Comparison of ENCODE assay signal across 6 cellular contexts in genomic region chr16:69126801-69127200, GRCh38. TPM values are rescaled to one million over a fixed set of nuclear protein-coding genes. Genes with fewer than 3 reads are reported as not detected.
DNase-seq lines count a peak whose midpoint lies in the region; ATAC-seq and TF ChIP-seq lines count a peak whose summit lies in the region.
"Not testable (repeated sequence)": the region's sequence is repeated elsewhere in the genome, so short reads cannot be mapped to it uniquely, and the experiment has no call there.

No MANE protein-coding gene starts in this region.

- H3F3A ChIP-seq in neural progenitor cell (ENCODE audit: low read depth) = peaks cover 34% of the 10 kb centered on the region

- CTCF ChIA-PET in Caco-2 (lab: Charles Lee) = interaction anchor here (0.6 to 0.8 kb wide), 2 partner anchors 36 to 279 kb away, joined by 3 to 4 read pairs; no protein-coding TSS in a partner anchor
- CTCF ChIA-PET in activated CD8-positive, alpha-beta T cell treated with anti-CD3 and anti-CD28 coated beads for 36 hours (lab: Charles Lee) = interaction anchor here (4.1 kb wide), 1 partner anchor 14 kb away, joined by 14 read pairs; no protein-coding TSS in a partner anchor
- CTCF ChIA-PET in naive thymus-derived CD4-positive, alpha-beta T cell (lab: Charles Lee) = interaction anchor here (0.6 to 0.9 kb wide), 2 partner anchors 512 to 599 kb away, joined by 4 read pairs; no protein-coding TSS in a partner anchor

- H3K27ac ChIP-seq in naive thymus-derived CD4-positive, alpha-beta T cell (ENCODE audit: low read depth, low read length); neural progenitor cell: not testable (repeated sequence)

- H3K4me3 ChIP-seq in Caco-2 (ENCODE audit: low read depth, low read length); naive thymus-derived CD4-positive, alpha-beta T cell (ENCODE audit: low read length); neural progenitor cell: not testable (repeated sequence)

- H3K4me1 ChIP-seq in Caco-2 = not testable (repeated sequence)
- H3K4me1 ChIP-seq in naive thymus-derived CD4-positive, alpha-beta T cell (ENCODE audit: control insufficient read depth in 2 of 2, insufficient read depth in 2 of 2, low read length in 2 of 2) = peaks cover 6 to 13% of the 10 kb centered on the region in 2 donors
- H3K4me1 ChIP-seq in neural progenitor cell = peaks cover 11% of the 10 kb centered on the region

- not testable (repeated sequence) for H2AFZ ChIP-seq in neural progenitor cell (replicated peaks)

- H3K27ac Mint-ChIP-seq in Caco-2 (ENCODE audit: unreplicated experiment) (peak overlapping the region; percentile 20), endothelial cell (ENCODE audit: unreplicated experiment) (peak overlapping the region; percentile 48), neural progenitor cell (peak overlapping the region; percentile 83)
- H3K27ac Mint-ChIP-seq in activated CD8-positive, alpha-beta T cell treated with anti-CD3 and anti-CD28 coated beads for 36 hours = peak overlapping the region; percentile 3
- H3K27ac Mint-ChIP-seq in activated naive CD8-positive, alpha-beta T cell = peak overlapping the region; percentile 83
- peak overlapping the region in 6 of 9 donors; percentile 43 to 68 (median 54) for H3K27ac Mint-ChIP-seq in naive thymus-derived CD4-positive, alpha-beta T cell

- not testable (repeated sequence) for ATAC-seq in activated CD8-positive, alpha-beta T cell treated with anti-CD3 and anti-CD28 coated beads for 36 hours; naive thymus-derived CD4-positive, alpha-beta T cell

- H3K36me3 Mint-ChIP-seq in Caco-2 (ENCODE audit: insufficient read depth, unreplicated experiment) (peaks cover 32% of the 10 kb centered on the region), endothelial cell (ENCODE audit: low read depth, unreplicated experiment) (peaks cover 11% of the 10 kb centered on the region), neural progenitor cell (peaks cover 18% of the 10 kb centered on the region)
- H3K36me3 Mint-ChIP-seq in activated CD8-positive, alpha-beta T cell treated with anti-CD3 and anti-CD28 coated beads for 36 hours (ENCODE audit: low read depth) = peaks cover 27% of the 10 kb centered on the region
- not testable (repeated sequence) for H3K36me3 Mint-ChIP-seq in activated naive CD8-positive, alpha-beta T cell; naive thymus-derived CD4-positive, alpha-beta T cell

- not testable (repeated sequence) for TF ChIP-seq CTCF in Caco-2 (IDR thresholded peaks at IDR 0.05; ENCODE audit: insufficient read depth in 1 of 2, low read depth in 1 of 2, low read length in 1 of 2, severe bottlenecking in 1 of 2, unreplicated experiment in 1 of 2); activated CD8-positive, alpha-beta T cell treated with anti-CD3 and anti-CD28 coated beads for 36 hours (IDR thresholded peaks at IDR 0.05); endothelial cell (IDR thresholded peaks at IDR 0.05; ENCODE audit: unreplicated experiment); neural progenitor cell (IDR thresholded peaks at IDR 0.05)

- POLR2A ChIA-PET in Caco-2 (lab: Charles Lee) = interaction anchor here (0.6 kb wide), 1 partner anchor 749 kb away, joined by 7 read pairs; no protein-coding TSS in a partner anchor
- POLR2A ChIA-PET in activated CD8-positive, alpha-beta T cell treated with anti-CD3 and anti-CD28 coated beads for 36 hours (lab: Charles Lee); naive thymus-derived CD4-positive, alpha-beta T cell (lab: Charles Lee): not testable (repeated sequence)

- intact Hi-C loops in Caco-2 (cut with micrococcal nuclease; ENCODE audit: unreplicated experiment); activated CD8-positive, alpha-beta T cell treated with anti-CD3 and anti-CD28 coated beads for 36 hours (cut with micrococcal nuclease); naive thymus-derived CD4-positive, alpha-beta T cell (cut with micrococcal nuclease): not testable (repeated sequence)

- H3K9ac ChIP-seq in neural progenitor cell = not testable (repeated sequence)

- not testable (repeated sequence) for H3K4me2 ChIP-seq in neural progenitor cell

- peak in 1 of 2 experiments; percentile 9 for DNase-seq in Caco-2
- DNase-seq in activated CD8-positive, alpha-beta T cell treated with anti-CD3 and anti-CD28 coated beads for 36 hours; endothelial cell (ENCODE audit: low spot score); naive thymus-derived CD4-positive, alpha-beta T cell; neural progenitor cell (ENCODE audit: low spot score): not testable (repeated sequence)

- H3K27me3 ChIP-seq in Caco-2 (replicated peaks; ENCODE audit: control insufficient read depth, insufficient read depth, low read length); naive thymus-derived CD4-positive, alpha-beta T cell (ENCODE audit: control insufficient read depth in 2 of 2, insufficient read depth in 2 of 2, low read length in 2 of 2); neural progenitor cell: not testable (repeated sequence)

- BruUV-seq in Caco-2 (replicated peaks; lab: Mats Ljungman, UMichigan) = not testable (repeated sequence)

- H3K4me3 Mint-ChIP-seq in Caco-2 (ENCODE audit: unreplicated experiment); activated CD8-positive, alpha-beta T cell treated with anti-CD3 and anti-CD28 coated beads for 36 hours; activated naive CD8-positive, alpha-beta T cell; endothelial cell (ENCODE audit: unreplicated experiment); naive thymus-derived CD4-positive, alpha-beta T cell; neural progenitor cell: not testable (repeated sequence)

- H3K36me3 ChIP-seq in Caco-2 (ENCODE audit: control insufficient read depth, insufficient read depth, low read length); naive thymus-derived CD4-positive, alpha-beta T cell (ENCODE audit: control insufficient read depth in 2 of 3, insufficient read depth in 3 of 3, low read length in 3 of 3); neural progenitor cell: not testable (repeated sequence)

- peaks cover 57% of the 10 kb centered on the region for H4K20me1 ChIP-seq in neural progenitor cell (ENCODE audit: low read depth)

- H3K9me3 ChIP-seq in Caco-2; naive thymus-derived CD4-positive, alpha-beta T cell (ENCODE audit: control insufficient read depth in 2 of 3, low read length in 3 of 3); neural progenitor cell (ENCODE audit: low read depth): not testable (repeated sequence)

- not testable (repeated sequence) for H3K9me3 Mint-ChIP-seq in Caco-2 (ENCODE audit: unreplicated experiment); activated CD8-positive, alpha-beta T cell treated with anti-CD3 and anti-CD28 coated beads for 36 hours; activated naive CD8-positive, alpha-beta T cell (ENCODE audit: low read depth); endothelial cell (ENCODE audit: unreplicated experiment); naive thymus-derived CD4-positive, alpha-beta T cell; neural progenitor cell

- H3K79me2 ChIP-seq in neural progenitor cell (ENCODE audit: low read depth) = peaks cover 100% of the 10 kb centered on the region

- H3K27me3 Mint-ChIP-seq in Caco-2 (ENCODE audit: insufficient read depth, unreplicated experiment); activated CD8-positive, alpha-beta T cell treated with anti-CD3 and anti-CD28 coated beads for 36 hours; activated naive CD8-positive, alpha-beta T cell; endothelial cell (ENCODE audit: unreplicated experiment); naive thymus-derived CD4-positive, alpha-beta T cell; neural progenitor cell (ENCODE audit: insufficient read depth, low read depth): not testable (repeated sequence)

- not testable (repeated sequence) for H3K4me1 Mint-ChIP-seq in Caco-2 (ENCODE audit: low read depth, unreplicated experiment)
- peaks cover 38% of the 10 kb centered on the region for H3K4me1 Mint-ChIP-seq in activated CD8-positive, alpha-beta T cell treated with anti-CD3 and anti-CD28 coated beads for 36 hours (ENCODE audit: low read depth)
- H3K4me1 Mint-ChIP-seq in activated naive CD8-positive, alpha-beta T cell (ENCODE audit: low read depth) = peaks cover 38% of the 10 kb centered on the region
- H3K4me1 Mint-ChIP-seq in endothelial cell (ENCODE audit: unreplicated experiment) (peaks cover 24% of the 10 kb centered on the region), neural progenitor cell (peaks cover 22% of the 10 kb centered on the region)
- peaks cover 16 to 58% (median 48%) of the 10 kb centered on the region in 7 donors for H3K4me1 Mint-ChIP-seq in naive thymus-derived CD4-positive, alpha-beta T cell

RNA-seq across cellular contexts. Expression of gene CHTF8, which starts 5.6 kb away (rescaled TPM):
- total RNA-seq in Caco-2 (2022) (119 and 124 TPM in 2 replicates), endothelial cell (ENCODE audit: unreplicated experiment) (169 TPM), neural progenitor cell (ENCODE audit: low replicate concordance) (99.8 and 165 TPM in 2 replicates)
- total RNA-seq in activated CD8-positive, alpha-beta T cell treated with anti-CD3 and anti-CD28 coated beads for 36 hours = 100 to 1,000 TPM; 111 to 115 TPM
- total RNA-seq in naive thymus-derived CD4-positive, alpha-beta T cell = 100 to 1,000 TPM in 3 of 5 experiments, 10 to 100 TPM in 2; 53.3 to 142 (median 133) TPM
- 100 to 1,000 TPM; 178 to 210 TPM for polyA plus RNA-seq in naive thymus-derived CD4-positive, alpha-beta T cell

RNA-seq across cellular contexts. Expression of gene UTP4, which starts 5.6 kb away (rescaled TPM):
- total RNA-seq in Caco-2 (2022) = 124 and 126 TPM in 2 replicates
- 100 to 1,000 TPM; 112 to 121 TPM for total RNA-seq in activated CD8-positive, alpha-beta T cell treated with anti-CD3 and anti-CD28 coated beads for 36 hours
- 39.3 TPM for total RNA-seq in endothelial cell (ENCODE audit: unreplicated experiment)
- total RNA-seq in naive thymus-derived CD4-positive, alpha-beta T cell = 10 to 100 TPM; 31.9 to 56.5 (median 35.1) TPM
- 10 to 100 TPM; 61.1 to 82.0 TPM for polyA plus RNA-seq in naive thymus-derived CD4-positive, alpha-beta T cell
- total RNA-seq in neural progenitor cell (ENCODE audit: low replicate concordance) = 13.3 and 15.9 TPM in 2 replicates

RNA-seq across cellular contexts. Expression of gene HAS3, which starts 21.3 kb away (rescaled TPM):
- total RNA-seq in Caco-2 (2022) (8.3 TPM in 2 replicates), endothelial cell (ENCODE audit: unreplicated experiment) (2.7 TPM), neural progenitor cell (ENCODE audit: low replicate concordance) (2.5 and 3.3 TPM in 2 replicates)
- total RNA-seq in activated CD8-positive, alpha-beta T cell treated with anti-CD3 and anti-CD28 coated beads for 36 hours = under 1 TPM; 0.11 to 0.43 TPM
- 1 to 10 TPM in 4 of 5 experiments, under 1 TPM in 1; 0.73 to 4.2 (median 2.9) TPM for total RNA-seq in naive thymus-derived CD4-positive, alpha-beta T cell
- polyA plus RNA-seq in naive thymus-derived CD4-positive, alpha-beta T cell = under 1 TPM in 1 of 2 donors, not detected in 1; 0.24 TPM

Comparison
In these comparisons a context has a peak if more than half of its experiments do, and no peak if none do; other contexts are left out.
1. H3K27ac Mint-ChIP-seq: peak in every context shown above with its lines; median percentile 83 in activated naive CD8-positive, alpha-beta T cell; 83 in neural progenitor cell; 54 in naive thymus-derived CD4-positive, alpha-beta T cell; 48 in endothelial cell; 20 in Caco-2; 3 in activated CD8-positive, alpha-beta T cell treated with anti-CD3 and anti-CD28 coated beads for 36 hours.